In the genomic region with DNA sequence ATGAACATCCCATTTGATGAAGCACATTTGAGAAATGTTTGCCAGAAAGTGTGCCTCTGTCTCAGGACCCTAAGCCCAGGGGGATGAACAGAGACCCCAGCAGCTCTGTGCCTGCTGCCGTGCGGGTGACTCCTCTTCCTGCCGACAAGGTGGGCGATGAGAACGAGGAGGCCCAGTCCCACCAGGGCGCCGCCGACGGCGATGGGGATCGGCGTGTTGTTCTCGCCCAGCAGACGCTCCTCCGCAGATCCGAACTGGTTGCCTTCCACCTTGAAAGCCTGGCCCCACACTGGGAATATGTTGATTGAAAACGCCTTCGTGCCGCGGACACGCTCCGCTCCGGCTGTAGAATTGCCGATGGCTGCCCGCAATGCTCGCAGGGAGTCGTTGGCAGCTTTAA, we compare ENCODE assay signal across 27 cellular contexts. TPM values are rescaled to one million over a fixed set of nuclear protein-coding genes. Genes with fewer than 3 reads are reported as not detected.
A peak's percentile ranks its signal among the peaks of the same experiment; 100 is the strongest.
DNase-seq lines count a peak whose midpoint lies in the region; ATAC-seq and TF ChIP-seq lines count a peak whose summit lies in the region.
"Had no signal": no experiment of that assay in that cellular context is flagged by ENCODE, and none has a peak within 500 bp of the region (broad histone marks: within the 10 kb centered on the region; RNA-seq: fewer than 3 reads in every experiment).

No MANE protein-coding gene starts in this region.

- H3K36me3 Mint-ChIP-seq in GM23338 (ENCODE audit: low read depth), result no peaks in the 10 kb centered on the region
- peaks cover 0 to 4% (median 0%) of the 10 kb centered on the region in 3 experiments; a peak in 2 of 7 replicates for H3K36me3 Mint-ChIP-seq in H9 (ENCODE audit: insufficient read depth in 1 of 3, low read depth in 3 of 3)
- H3K36me3 Mint-ChIP-seq in endodermal cell (ENCODE audit: low read depth), result no peaks in the 10 kb centered on the region
- H3K36me3 Mint-ChIP-seq in osteocyte (ENCODE audit: unreplicated experiment), result no peaks in the 10 kb centered on the region
- H3K36me3 Mint-ChIP-seq: CD4-positive, alpha-beta memory T cell had no signal

- no peak overlapping the region for H2BK12ac ChIP-seq in H9 (ENCODE audit: insufficient read length, low read depth, low read length)

- H2BK20ac ChIP-seq in H9 (ENCODE audit: low read depth, low read length, poor library complexity, severe bottlenecking), result no peak overlapping the region

- H4K5ac ChIP-seq in H9 (ENCODE audit: insufficient read length, low read depth, low read length), result no peak overlapping the region

- no peaks in the 10 kb centered on the region for H3F3A ChIP-seq in GM23338 (replicated peaks; ENCODE audit: low read depth)

- H3K36me3 ChIP-seq in GM23338 (ENCODE audit: insufficient read depth) (no peaks in the 10 kb centered on the region), endodermal cell (ENCODE audit: control insufficient read depth, insufficient read depth, low read length) (no peaks in the 10 kb centered on the region), right atrium auricular region (no peaks in the 10 kb centered on the region)
- H3K36me3 ChIP-seq: SJCRH30 had no signal

- no peak overlapping the region; the same call in 1 of the 2 replicates for H3K14ac ChIP-seq in H9 (ENCODE audit: insufficient read depth, low read length)

- H3K4me2 ChIP-seq in GM23338 (no peak overlapping the region), H9 (ENCODE audit: insufficient read depth, insufficient read length, low read length) (no peak overlapping the region)

- no peak overlapping the region for H3K27ac ChIP-seq in GM23338 (ENCODE audit: low read depth)
- H3K27ac ChIP-seq in H9 (ENCODE audit: insufficient read length, low read depth, low read length), result no peak overlapping the region
- H3K27ac ChIP-seq in endodermal cell (ENCODE audit: low read depth, low read length), result no peak overlapping the region
- no peak overlapping the region for H3K27ac ChIP-seq in right atrium auricular region
- H3K27ac ChIP-seq: SJCRH30 had no signal

- H3K56ac ChIP-seq in H9 (ENCODE audit: insufficient read length, low read depth, low read length), result no peak overlapping the region

- no peak overlapping the region for H3K4me3 ChIP-seq in GM23338
- H3K4me3 ChIP-seq in endodermal cell (ENCODE audit: low read length), result no peak overlapping the region
- H3K4me3 ChIP-seq in right atrium auricular region, result no peak overlapping the region
- H3K4me3 ChIP-seq: GM12878, SJCRH30 had no signal

- no peak overlapping the region for H3K23ac ChIP-seq in H9 (ENCODE audit: insufficient read length, low read depth, low read length)

- ATAC-seq in GM23338 (peak; percentile 50), HG03342 (IDR thresholded peaks at IDR 0.05; ENCODE audit: unreplicated experiment) (no peak)
- ATAC-seq in activated CD4-positive, CD25-positive, alpha-beta regulatory T cell treated with anti-CD3 and anti-CD28 coated beads, Interleukin-2, amount 50 U/mL, for 24 hours, result no peak
- ATAC-seq: GM12878, HepG2, SK-N-SH treated with all-trans-retinoic acid at 6 μM for 48 hours had no signal

- no peaks in the 10 kb centered on the region for H3K9me3 ChIP-seq in H9 (ENCODE audit: control insufficient read depth, low read depth, low read length)
- peaks cover 5% of the 10 kb centered on the region for H3K9me3 ChIP-seq in endodermal cell (ENCODE audit: control insufficient read depth, low read length)
- peaks cover 0 to 11% of the 10 kb centered on the region in 2 donors for H3K9me3 ChIP-seq in right atrium auricular region
- H3K9me3 ChIP-seq: Caco-2, SJCRH30 had no signal

- peak overlapping the region; percentile 44 for H3K18ac ChIP-seq in H9 (ENCODE audit: insufficient read length, low read depth, low read length)

- H3K4me1 ChIP-seq in GM23338 (ENCODE audit: insufficient read depth) (no peaks in the 10 kb centered on the region), H9 (ENCODE audit: insufficient read depth, low read length) (no peaks in the 10 kb centered on the region), endodermal cell (ENCODE audit: control insufficient read depth, insufficient read depth, low read length) (no peaks in the 10 kb centered on the region), right atrium auricular region (no peaks in the 10 kb centered on the region)
- H3K4me1 ChIP-seq: SJCRH30 had no signal

- H3K27me3 Mint-ChIP-seq in GM23338 (ENCODE audit: insufficient read depth, low read depth, poor library complexity), result peaks cover 6% of the 10 kb centered on the region
- peaks cover 3% of the 10 kb centered on the region; the same call in 1 of the 2 replicates for H3K27me3 Mint-ChIP-seq in H9 (ENCODE audit: low read depth)
- H3K27me3 Mint-ChIP-seq in endodermal cell (ENCODE audit: insufficient read depth), result peaks cover 2% of the 10 kb centered on the region
- H3K27me3 Mint-ChIP-seq in osteocyte (ENCODE audit: unreplicated experiment), result peaks cover 63% of the 10 kb centered on the region

- no peak overlapping the region for H2BK120ac ChIP-seq in H9 (ENCODE audit: low read depth, low read length, poor library complexity, severe bottlenecking)

- no peaks in the 10 kb centered on the region for H4K20me1 ChIP-seq in GM23338 (replicated peaks; ENCODE audit: insufficient read depth)
- no peaks in the 10 kb centered on the region for H4K20me1 ChIP-seq in H9 (ENCODE audit: control insufficient read depth, insufficient read depth, insufficient read length)

- no peak for TF ChIP-seq CTCF in GM23338 (conservative IDR thresholded peaks at IDR 0.05; ENCODE audit: low read depth in 2 of 2)
- TF ChIP-seq CTCF in H9 (conservative IDR thresholded peaks at IDR 0.05), result no peak
- no peak for TF ChIP-seq CTCF in endodermal cell (conservative IDR thresholded peaks at IDR 0.05)
- TF ChIP-seq CTCF in osteocyte (IDR thresholded peaks at IDR 0.05), result no peak
- no peak for TF ChIP-seq CTCF in right atrium auricular region (IDR thresholded peaks at IDR 0.05)

- no CpG with 5 or more reads among the region's 27 CpGs for WGBS in H9 (ENCODE audit: extremely low coverage, insufficient read length, low lambda C conversion rate)
- WGBS in endodermal cell (ENCODE audit: insufficient coverage in 1 of 2, insufficient read length in 1 of 2), 2 experiments, result 95 to 97% methylated on average over 27 of the region's 27 CpGs

- H3K4me3 Mint-ChIP-seq in GM23338, result no peak overlapping the region
- H3K4me3 Mint-ChIP-seq in H9, result no peak overlapping the region
- H3K4me3 Mint-ChIP-seq in endodermal cell, result no peak overlapping the region
- H3K4me3 Mint-ChIP-seq in osteocyte (ENCODE audit: unreplicated experiment), result no peak overlapping the region
- H3K4me3 Mint-ChIP-seq: CD4-positive, alpha-beta memory T cell had no signal

- H3K27me3 ChIP-seq in GM23338 (ENCODE audit: insufficient read depth) (no peaks in the 10 kb centered on the region), H9 (ENCODE audit: insufficient read depth, low read length) (no peaks in the 10 kb centered on the region), endodermal cell (ENCODE audit: control insufficient read depth, insufficient read depth, low read length, poor library complexity, severe bottlenecking) (no peaks in the 10 kb centered on the region), right atrium auricular region (no peaks in the 10 kb centered on the region)
- H3K27me3 ChIP-seq: SJCRH30 had no signal

- H2BK5ac ChIP-seq in H9 (ENCODE audit: insufficient read length, low read length), result no peak overlapping the region

- H3K9me3 Mint-ChIP-seq in GM23338 (no peaks in the 10 kb centered on the region; the same call in 2 of the 3 replicates), H9 (peaks cover 0 to 3% of the 10 kb centered on the region in 2 experiments; a peak in 3 of 5 replicates), endodermal cell (peaks cover 13% of the 10 kb centered on the region), osteocyte (ENCODE audit: unreplicated experiment) (peaks cover 5% of the 10 kb centered on the region)

- H3K79me2 ChIP-seq in GM23338 (replicated peaks; ENCODE audit: insufficient read depth) (no peaks in the 10 kb centered on the region), H9 (ENCODE audit: insufficient read depth, low read length) (no peaks in the 10 kb centered on the region)

- no peak overlapping the region for H3T11ph ChIP-seq in H9 (ENCODE audit: low read length)

- no peak overlapping the region for H2BK15ac ChIP-seq in H9 (ENCODE audit: low read depth, low read length)

- no peak overlapping the region for H4K8ac ChIP-seq in H9 (replicated peaks; ENCODE audit: insufficient read length, low read depth, low read length)

- H4K91ac ChIP-seq in H9 (ENCODE audit: insufficient read length, low read depth, low read length), result no peak overlapping the region

- DNase-seq in GM23338 (ENCODE audit: low spot score) (no peak), H9 (peak; percentile 29), endodermal cell (peak; percentile 39), osteocyte (ENCODE audit: extremely low spot score, unreplicated experiment) (peak; percentile 82), right atrium auricular region (ENCODE audit: low spot score) (no peak)
- DNase-seq: C1 segment of cervical spinal cord; CD4-positive, alpha-beta memory T cell; EL; GDM1; Kasumi-1; NCI-H1092 treated with DMSO at 0.1 percent for 48 hours; NCI-H1436; NCI-H187; NCI-H2171 treated with DMSO at 0.1 percent for 48 hours; NCI-H345; NCI-H510A treated with DMSO at 0.1 percent for 48 hours; SJCRH30 had no signal

- H3K9me2 ChIP-seq in GM23338 (ENCODE audit: insufficient read depth), result no peaks in the 10 kb centered on the region

- H3K27ac Mint-ChIP-seq in GM23338 (no peak overlapping the region), H9 (no peak overlapping the region), endodermal cell (no peak overlapping the region), osteocyte (ENCODE audit: unreplicated experiment) (no peak overlapping the region)
- H3K27ac Mint-ChIP-seq: CD4-positive, alpha-beta memory T cell had no signal

- no peaks in the 10 kb centered on the region for H3K79me1 ChIP-seq in H9 (ENCODE audit: insufficient read depth, low read depth, low read length, poor library complexity, severe bottlenecking)

- H3K9ac ChIP-seq in H9 (ENCODE audit: extremely low read depth, insufficient read length, low read length), result no peak overlapping the region
- H3K9ac ChIP-seq in endodermal cell (ENCODE audit: extremely low read depth, low read length, poor library complexity, severe bottlenecking), result no peak overlapping the region

- H3K23me2 ChIP-seq in H9 (ENCODE audit: insufficient read length, low read depth, low read length, poor library complexity, severe bottlenecking), result no peaks in the 10 kb centered on the region

- H2AK5ac ChIP-seq in H9 (ENCODE audit: insufficient read length, low read length), result no peak overlapping the region

- H3K4me1 Mint-ChIP-seq in GM23338 (no peaks in the 10 kb centered on the region), H9 (no peaks in the 10 kb centered on the region), endodermal cell (peaks cover 2% of the 10 kb centered on the region), osteocyte (ENCODE audit: unreplicated experiment) (peaks cover 4% of the 10 kb centered on the region)
- H3K4me1 Mint-ChIP-seq: CD4-positive, alpha-beta memory T cell had no signal

- peak overlapping the region; percentile 91; the same call in 1 of the 2 replicates for H2AFZ ChIP-seq in GM23338
- H2AFZ ChIP-seq in H9 (ENCODE audit: low read length), result no peak overlapping the region

- no peak overlapping the region for H3K4ac ChIP-seq in H9 (ENCODE audit: low read depth, low read length)

RNA-seq across cellular contexts. Expression of gene LRTM2, which starts 44.1 kb away (rescaled TPM):
- 0.12 TPM in 1 of 2 replicates, not detected in the other for total RNA-seq in GM23338 (2014; rRNA removed; shearing (Covaris generic))
- polyA plus RNA-seq in GM23338 (2016; fragmentation: Nextera tagmentation; extraction: Ambion mirVana), result 0.08 TPM in 1 of 2 replicates, not detected in the other
- not detected in 2 replicates for total RNA-seq in H9 (2021)
- total RNA-seq in endodermal cell, result under 1 TPM; 0.40 TPM
- 0.25 TPM for polyA plus RNA-seq in endodermal cell (2013, experiment 1 of 2)
- not detected for polyA plus RNA-seq in endodermal cell (2013, experiment 2 of 2)
- not detected in 2 replicates for total RNA-seq in osteocyte
- not detected for total RNA-seq in right atrium auricular region
- total RNA-seq: A673; Caco-2; CD4-positive, alpha-beta memory T cell; GM12878; H4; HepG2; HT-29; M059J; SJCRH30 had no signal
- polyA plus RNA-seq: CD4-positive, alpha-beta memory T cell had no signal

RNA-seq across cellular contexts. Expression of gene CACNA2D4, which starts 54.0 kb away (rescaled TPM):
- 0.07 TPM in 1 of 2 replicates, not detected in the other for total RNA-seq in GM23338 (2014; rRNA removed; shearing (Covaris generic))
- polyA plus RNA-seq in GM23338 (2016; fragmentation: Nextera tagmentation; extraction: Ambion mirVana), result 0.24 TPM in 1 of 2 replicates, not detected in the other
- total RNA-seq in H9 (2021) (0.61 and 0.79 TPM in 2 replicates), endodermal cell (1 to 10 TPM; 4.3 to 5.7 TPM), osteocyte (not detected in 2 replicates), right atrium auricular region (1 to 10 TPM; 1.6 to 4.1 TPM)
- polyA plus RNA-seq in endodermal cell (2013, experiment 1 of 2), result 0.53 TPM
- 0.29 TPM for polyA plus RNA-seq in endodermal cell (2013, experiment 2 of 2)
- total RNA-seq: H4 had no signal

Comparison
In these comparisons a context has a peak if more than half of its experiments do, and no peak if none do; other contexts are left out.
1. DNase-seq: peak in H9 (single experiment), endodermal cell (single experiment) and osteocyte (single experiment); none in GM23338 (single experiment) and right atrium auricular region (single experiment).